19 cellular contexts compared by ENCODE assay signal in the genomic region with DNA sequence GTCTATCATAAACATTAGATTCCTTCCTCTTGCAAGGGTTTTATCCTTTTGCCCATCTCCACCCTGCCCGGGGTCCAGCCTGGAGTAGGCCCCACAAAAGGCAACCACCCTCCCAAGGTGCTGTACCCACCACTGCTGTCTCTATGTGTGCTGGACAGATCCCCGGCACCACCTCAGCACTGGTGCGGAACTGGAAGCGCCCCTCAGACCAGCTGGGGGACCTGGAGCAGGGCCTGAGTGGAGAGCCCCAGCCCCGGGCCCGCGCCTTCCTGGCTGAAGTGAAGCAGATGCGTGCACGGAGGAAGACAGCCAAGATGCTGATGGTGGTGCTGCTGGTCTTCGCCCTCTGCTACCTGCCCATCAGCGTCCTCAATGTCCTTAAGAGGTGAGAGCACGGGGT. TPM values are rescaled to one million over a fixed set of nuclear protein-coding genes. Genes with fewer than 3 reads are reported as not detected.
DNase-seq lines count a peak whose midpoint lies in the region; ATAC-seq and TF ChIP-seq lines count a peak whose summit lies in the region.
"Had no signal": no experiment of that assay in that cellular context is flagged by ENCODE, and none has a peak within 500 bp of the region (broad histone marks: within the 10 kb centered on the region; RNA-seq: fewer than 3 reads in every experiment).

No MANE protein-coding gene starts in this region.

- peak overlapping the region; percentile 24 for H2AK5ac ChIP-seq in neuronal stem cell (ENCODE audit: low read depth, low read length)

- H2AFZ ChIP-seq in neuronal stem cell (ENCODE audit: low read length), result no peak overlapping the region

- no peaks in the 10 kb centered on the region for H3K79me1 ChIP-seq in neuronal stem cell (ENCODE audit: low read depth, low read length)

- H4K91ac ChIP-seq in neuronal stem cell (ENCODE audit: low read depth, low read length, poor library complexity), result no peak overlapping the region

- TF ChIP-seq CTCF in upper lobe of left lung (IDR thresholded peaks at IDR 0.05) (no peak), chondrocyte (IDR thresholded peaks at IDR 0.05) (no peak)

- no peak overlapping the region for H3K27ac ChIP-seq in neuronal stem cell (replicated peaks; ENCODE audit: low read length)
- H3K27ac ChIP-seq in upper lobe of left lung, result no peak overlapping the region
- H3K27ac ChIP-seq: A549 had no signal

- H2BK15ac ChIP-seq in neuronal stem cell (ENCODE audit: low read length), result no peak overlapping the region

- H3K27me3 ChIP-seq in H7 (ENCODE audit: control insufficient read depth, insufficient read depth, low read length), result peaks cover 4% of the 10 kb centered on the region
- H3K27me3 ChIP-seq in neuronal stem cell (ENCODE audit: control insufficient read depth in 3 of 3, insufficient read depth in 3 of 3, low read depth in 1 of 3, low read length in 3 of 3), result peaks cover 0 to 9% (median 0%) of the 10 kb centered on the region in 3 experiments
- H3K27me3 ChIP-seq in upper lobe of left lung, result no peaks in the 10 kb centered on the region
- H3K27me3 ChIP-seq: BE2C had no signal

- WGBS in neuronal stem cell (ENCODE audit: extremely low coverage in 2 of 2, insufficient read length in 2 of 2, insufficient replicate concordance in 1 of 2), 2 donors, result no CpG with 5 or more reads among the region's 12 CpGs
- 96 to 100% methylated on average over 8 to 12 of the region's 12 CpGs for WGBS in upper lobe of left lung, 2 donors

- no peaks in the 10 kb centered on the region for H3K36me3 Mint-ChIP-seq in T-helper 17 cell (ENCODE audit: low read depth)
- peaks cover 3% of the 10 kb centered on the region for H3K36me3 Mint-ChIP-seq in chondrocyte (ENCODE audit: low read depth)

- H3K4me1 ChIP-seq in neuronal stem cell (ENCODE audit: control insufficient read depth in 2 of 2, insufficient read depth in 1 of 2, low read depth in 1 of 2, low read length in 2 of 2) (peaks cover 8 to 10% of the 10 kb centered on the region in 2 donors), upper lobe of left lung (peaks cover 10 to 27% (median 15%) of the 10 kb centered on the region in 4 donors)
- H3K4me1 ChIP-seq: A549, Caco-2, HAP-1 had no signal

- H3K14ac ChIP-seq in neuronal stem cell (ENCODE audit: low read length), result peak overlapping the region; percentile 77

- no peak overlapping the region for H3K4ac ChIP-seq in neuronal stem cell (ENCODE audit: low read length)

- H2BK12ac ChIP-seq in neuronal stem cell (ENCODE audit: low read length), result no peak overlapping the region

- DNase-seq in H7, result peak; percentile 37
- no peak for DNase-seq in T-helper 17 cell
- DNase-seq in neuronal stem cell (ENCODE audit: low spot score), result no peak
- DNase-seq in upper lobe of left lung, result peak; percentile 12 to 54
- no peak for DNase-seq in activated naive CD4-positive, alpha-beta T cell treated with Interleukin-2 at 50 U/mL for 16 hours
- DNase-seq in chondrocyte (ENCODE audit: low spot score), result no peak
- DNase-seq: BE2C; Caco-2; CD8-positive, alpha-beta memory T cell; DMS53; GF-D8; GOT3; HFFc6 had no signal

- no peaks in the 10 kb centered on the region for H3K36me3 ChIP-seq in H7 (replicated peaks; ENCODE audit: control insufficient read depth, insufficient read depth, low read length)
- peaks cover 5 to 6% of the 10 kb centered on the region in 2 donors for H3K36me3 ChIP-seq in neuronal stem cell (replicated peaks in 1 of 2; ENCODE audit: control insufficient read depth in 2 of 2, insufficient read depth in 2 of 2, low read length in 2 of 2)
- peaks cover 0 to 23% (median 8%) of the 10 kb centered on the region in 4 donors for H3K36me3 ChIP-seq in upper lobe of left lung
- H3K36me3 ChIP-seq: BE2C had no signal

- H2BK5ac ChIP-seq in neuronal stem cell (ENCODE audit: low read length), result no peak overlapping the region

- no peaks in the 10 kb centered on the region for H3K9me3 Mint-ChIP-seq in chondrocyte (ENCODE audit: low read depth)
- H3K9me3 Mint-ChIP-seq: CD8-positive, alpha-beta memory T cell; HFFc6; IgD-negative memory B cell had no signal

- H3K4me1 Mint-ChIP-seq in T-helper 17 cell (peaks cover 15% of the 10 kb centered on the region), chondrocyte (ENCODE audit: low read depth) (peaks cover 22% of the 10 kb centered on the region)

- peak overlapping the region; percentile 27 for H3K9ac ChIP-seq in neuronal stem cell (ENCODE audit: low read depth, low read length, poor library complexity)

- H3K4me3 Mint-ChIP-seq in T-helper 17 cell (no peak overlapping the region), chondrocyte (ENCODE audit: unreplicated experiment) (no peak overlapping the region)
- H3K4me3 Mint-ChIP-seq: CD8-positive, alpha-beta memory T cell; HFFc6; IgD-negative memory B cell had no signal

- no peak overlapping the region for H2BK120ac ChIP-seq in neuronal stem cell (ENCODE audit: low read depth, low read length)

- H3K23ac ChIP-seq in neuronal stem cell (ENCODE audit: low read depth, low read length, poor library complexity), result no peak overlapping the region

- TF ChIP-seq EP300 in upper lobe of left lung (IDR thresholded peaks at IDR 0.05), result no peak

- H3K27me3 Mint-ChIP-seq in T-helper 17 cell (peaks cover 18% of the 10 kb centered on the region), chondrocyte (ENCODE audit: low read depth) (peaks cover 3% of the 10 kb centered on the region)

- no peak overlapping the region for H3K18ac ChIP-seq in neuronal stem cell (ENCODE audit: low read length)

- H4K8ac ChIP-seq in neuronal stem cell (ENCODE audit: low read depth, low read length), result no peak overlapping the region

- no peak for TF ChIP-seq POLR2A in upper lobe of left lung (IDR thresholded peaks at IDR 0.05)

- H3K27ac Mint-ChIP-seq in T-helper 17 cell, result peak overlapping the region; percentile 14
- H3K27ac Mint-ChIP-seq in chondrocyte (ENCODE audit: unreplicated experiment), result no peak overlapping the region
- H3K27ac Mint-ChIP-seq: HFFc6 had no signal

- ATAC-seq in T-helper 17 cell (no peak), upper lobe of left lung (ENCODE audit: low FRiP score in 2 of 2) (no peak), GM19397 (IDR thresholded peaks at IDR 0.05; ENCODE audit: unreplicated experiment) (no peak)
- ATAC-seq: A549 had no signal

- no peak overlapping the region for H3K4me2 ChIP-seq in neuronal stem cell (ENCODE audit: insufficient read depth, low read length, poor library complexity, severe bottlenecking)
- H3K4me2 ChIP-seq: A549 had no signal

- H3K9me3 ChIP-seq in T-helper 17 cell (ENCODE audit: control insufficient read depth, low read length, poor library complexity, severe bottlenecking), result no peaks in the 10 kb centered on the region
- H3K9me3 ChIP-seq in neuronal stem cell (replicated peaks in 1 of 2; ENCODE audit: control insufficient read depth in 2 of 2, insufficient read depth in 1 of 2, low read depth in 1 of 2, low read length in 2 of 2), result no peaks in the 10 kb centered on the region
- H3K9me3 ChIP-seq in upper lobe of left lung, result no peaks in the 10 kb centered on the region
- H3K9me3 ChIP-seq: A549, BE2C, Caco-2, HAP-1 had no signal

- no peak overlapping the region for H3K4me3 ChIP-seq in H7 (ENCODE audit: insufficient read depth, low read depth, low read length)
- no peak overlapping the region for H3K4me3 ChIP-seq in neuronal stem cell (ENCODE audit: low read length in 2 of 2)
- H3K4me3 ChIP-seq in upper lobe of left lung, result no peak overlapping the region
- H3K4me3 ChIP-seq: A549, HAP-1 had no signal

RNA-seq across cellular contexts. Expression of a gene that starts 5.9 kb away (rescaled TPM):
- not detected in 2 replicates for total RNA-seq in H7 (2014; rRNA removed; shearing (Covaris generic))
- not detected for total RNA-seq in T-helper 17 cell
- 0.28 TPM for polyA plus RNA-seq in neuronal stem cell (2013, experiment 1 of 2)
- 0.22 TPM for polyA plus RNA-seq in neuronal stem cell (2013, experiment 2 of 2)
- total RNA-seq in upper lobe of left lung, result 1 to 10 TPM in 1 of 6 donors, not detected in 5; 2.1 TPM
- 0.21 to 0.45 TPM in 2 of 3 replicates, not detected in the other for total RNA-seq in chondrocyte
- total RNA-seq: Caco-2; CD8-positive, alpha-beta memory T cell; HFFc6; HT1080 had no signal
- polyA plus RNA-seq: A549; AG04450; CD8-positive, alpha-beta memory T cell; IgD-negative memory B cell had no signal

RNA-seq across cellular contexts. Expression of a gene that starts 21.3 kb away (rescaled TPM):
- total RNA-seq in H7 (2014; rRNA removed; shearing (Covaris generic)), result 95.7 and 129 TPM in 2 replicates
- 10 to 100 TPM; 44.0 to 47.6 TPM for total RNA-seq in T-helper 17 cell
- 43.1 TPM for polyA plus RNA-seq in neuronal stem cell (2013, experiment 1 of 2)
- 43.8 TPM for polyA plus RNA-seq in neuronal stem cell (2013, experiment 2 of 2)
- total RNA-seq in upper lobe of left lung, result 100 to 1,000 TPM in 1 of 6 donors, 10 to 100 TPM in 5; 52.4 to 135 (median 77.4) TPM
- total RNA-seq in chondrocyte, result 48.6 to 53.0 TPM (median 52.0 TPM) in 3 replicates

RNA-seq across cellular contexts. Expression of a gene that starts 47.0 kb away (rescaled TPM):
- 11.5 and 14.2 TPM in 2 replicates for total RNA-seq in H7 (2014; rRNA removed; shearing (Covaris generic))
- not detected for total RNA-seq in T-helper 17 cell
- 0.06 TPM for polyA plus RNA-seq in neuronal stem cell (2013, experiment 1 of 2)
- polyA plus RNA-seq in neuronal stem cell (2013, experiment 2 of 2), result not detected
- total RNA-seq in upper lobe of left lung, result 100 to 1,000 TPM in 3 of 6 donors, 10 to 100 TPM in 3; 71.3 to 191 (median 120) TPM
- 4.7 to 154 TPM (median 147 TPM) in 3 replicates for total RNA-seq in chondrocyte
- total RNA-seq: CD8-positive, alpha-beta memory T cell had no signal
- polyA plus RNA-seq: CD8-positive, alpha-beta memory T cell; IgD-negative memory B cell had no signal

Comparison
In these comparisons a context has a peak if more than half of its experiments do, and no peak if none do; other contexts are left out.
1. DNase-seq: peak in H7 (single experiment) and upper lobe of left lung (2 of 2); none in T-helper 17 cell (0 of 3), neuronal stem cell (single experiment), activated naive CD4-positive, alpha-beta T cell treated with Interleukin-2 at 50 U/mL for 16 hours (single experiment) and chondrocyte (single experiment).